ENCODE assay signal across 2 cellular contexts in genomic region chr7:31816810-31817209, GRCh38.
TF ChIP-seq lines count a peak whose summit lies in the region.

No MANE protein-coding gene starts in this region.

TF ChIP-seq in endothelial cell of umbilical vein, 7 proteins besides CTCF, POLR2A, EP300 and RAD21:
- TF ChIP-seq JUN (IDR thresholded peaks at IDR 0.05; ENCODE audit: borderline replicate concordance, insufficient read depth, insufficient read length, low read depth): no peak
- TF ChIP-seq GATA2 (IDR thresholded peaks at IDR 0.05; ENCODE audit: insufficient read depth, insufficient read length, low read depth, low read length): no peak

TF ChIP-seq in HepG2, 621 proteins besides CTCF, POLR2A, EP300 and RAD21:
- TF ChIP-seq ZNF335 (CRISPR knock-in tag; IDR thresholded peaks at IDR 0.05) (no peak), TOE1 (CRISPR knock-in tag; IDR thresholded peaks at IDR 0.05) (no peak), GPBP1L1 (CRISPR knock-in tag; IDR thresholded peaks at IDR 0.05) (no peak), CAMTA2 (CRISPR knock-in tag; IDR thresholded peaks at IDR 0.05; ENCODE audit: borderline replicate concordance) (no peak), NCOR1 (IDR thresholded peaks at IDR 0.05; ENCODE audit: borderline replicate concordance, low read length) (no peak), ZNF574 (CRISPR knock-in tag; IDR thresholded peaks at IDR 0.05) (no peak), SMAD9 (CRISPR knock-in tag; IDR thresholded peaks at IDR 0.05) (no peak), ATAD3A (CRISPR knock-in tag; IDR thresholded peaks at IDR 0.05) (no peak), ZNF143 (CRISPR knock-in tag; IDR thresholded peaks at IDR 0.05) (no peak), SMARCE1 (IDR thresholded peaks at IDR 0.05; ENCODE audit: borderline replicate concordance) (no peak), NFE2L2 (IDR thresholded peaks at IDR 0.05; ENCODE audit: low read length) (no peak), IRF9 (CRISPR knock-in tag; IDR thresholded peaks at IDR 0.05; ENCODE audit: borderline replicate concordance) (no peak), ZBTB25 (CRISPR knock-in tag; IDR thresholded peaks at IDR 0.05) (no peak), ZNF746 (CRISPR knock-in tag; IDR thresholded peaks at IDR 0.05) (no peak)
- TF ChIP-seq, protein P1, sequence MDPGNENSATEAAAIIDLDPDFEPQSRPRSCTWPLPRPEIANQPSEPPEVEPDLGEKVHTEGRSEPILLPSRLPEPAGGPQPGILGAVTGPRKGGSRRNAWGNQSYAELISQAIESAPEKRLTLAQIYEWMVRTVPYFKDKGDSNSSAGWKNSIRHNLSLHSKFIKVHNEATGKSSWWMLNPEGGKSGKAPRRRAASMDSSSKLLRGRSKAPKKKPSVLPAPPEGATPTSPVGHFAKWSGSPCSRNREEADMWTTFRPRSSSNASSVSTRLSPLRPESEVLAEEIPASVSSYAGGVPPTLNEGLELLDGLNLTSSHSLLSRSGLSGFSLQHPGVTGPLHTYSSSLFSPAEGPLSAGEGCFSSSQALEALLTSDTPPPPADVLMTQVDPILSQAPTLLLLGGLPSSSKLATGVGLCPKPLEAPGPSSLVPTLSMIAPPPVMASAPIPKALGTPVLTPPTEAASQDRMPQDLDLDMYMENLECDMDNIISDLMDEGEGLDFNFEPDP (CRISPR knock-in tag; conservative IDR thresholded peaks at IDR 0.05): no peak
- TF ChIP-seq, protein P2, sequence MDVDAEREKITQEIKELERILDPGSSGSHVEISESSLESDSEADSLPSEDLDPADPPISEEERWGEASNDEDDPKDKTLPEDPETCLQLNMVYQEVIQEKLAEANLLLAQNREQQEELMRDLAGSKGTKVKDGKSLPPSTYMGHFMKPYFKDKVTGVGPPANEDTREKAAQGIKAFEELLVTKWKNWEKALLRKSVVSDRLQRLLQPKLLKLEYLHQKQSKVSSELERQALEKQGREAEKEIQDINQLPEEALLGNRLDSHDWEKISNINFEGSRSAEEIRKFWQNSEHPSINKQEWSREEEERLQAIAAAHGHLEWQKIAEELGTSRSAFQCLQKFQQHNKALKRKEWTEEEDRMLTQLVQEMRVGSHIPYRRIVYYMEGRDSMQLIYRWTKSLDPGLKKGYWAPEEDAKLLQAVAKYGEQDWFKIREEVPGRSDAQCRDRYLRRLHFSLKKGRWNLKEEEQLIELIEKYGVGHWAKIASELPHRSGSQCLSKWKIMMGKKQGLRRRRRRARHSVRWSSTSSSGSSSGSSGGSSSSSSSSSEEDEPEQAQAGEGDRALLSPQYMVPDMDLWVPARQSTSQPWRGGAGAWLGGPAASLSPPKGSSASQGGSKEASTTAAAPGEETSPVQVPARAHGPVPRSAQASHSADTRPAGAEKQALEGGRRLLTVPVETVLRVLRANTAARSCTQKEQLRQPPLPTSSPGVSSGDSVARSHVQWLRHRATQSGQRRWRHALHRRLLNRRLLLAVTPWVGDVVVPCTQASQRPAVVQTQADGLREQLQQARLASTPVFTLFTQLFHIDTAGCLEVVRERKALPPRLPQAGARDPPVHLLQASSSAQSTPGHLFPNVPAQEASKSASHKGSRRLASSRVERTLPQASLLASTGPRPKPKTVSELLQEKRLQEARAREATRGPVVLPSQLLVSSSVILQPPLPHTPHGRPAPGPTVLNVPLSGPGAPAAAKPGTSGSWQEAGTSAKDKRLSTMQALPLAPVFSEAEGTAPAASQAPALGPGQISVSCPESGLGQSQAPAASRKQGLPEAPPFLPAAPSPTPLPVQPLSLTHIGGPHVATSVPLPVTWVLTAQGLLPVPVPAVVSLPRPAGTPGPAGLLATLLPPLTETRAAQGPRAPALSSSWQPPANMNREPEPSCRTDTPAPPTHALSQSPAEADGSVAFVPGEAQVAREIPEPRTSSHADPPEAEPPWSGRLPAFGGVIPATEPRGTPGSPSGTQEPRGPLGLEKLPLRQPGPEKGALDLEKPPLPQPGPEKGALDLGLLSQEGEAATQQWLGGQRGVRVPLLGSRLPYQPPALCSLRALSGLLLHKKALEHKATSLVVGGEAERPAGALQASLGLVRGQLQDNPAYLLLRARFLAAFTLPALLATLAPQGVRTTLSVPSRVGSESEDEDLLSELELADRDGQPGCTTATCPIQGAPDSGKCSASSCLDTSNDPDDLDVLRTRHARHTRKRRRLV (CRISPR knock-in tag; IDR thresholded peaks at IDR 0.05): no peak
